In genomic region chr11:33161120-33162005, GRCh38 we compare ENCODE assay signal across 1 cellular context.
TF ChIP-seq lines count a peak whose summit lies in the region.

Gene CSTF3, minus strand, starts transcription at chr11:33161480. Its CDS starts 155 bp downstream, at chr11:33161325.

TF ChIP-seq in SK-N-SH, 30 proteins besides CTCF, POLR2A, EP300 and RAD21 (continued from another document):
- TF ChIP-seq REST (IDR thresholded peaks at IDR 0.05; ENCODE audit: low read depth, low read length) (peak; percentile 35; the same call in 1 of the 2 replicates), YY1 (IDR thresholded peaks at IDR 0.05; ENCODE audit: low read depth) (peak; percentile 97), JUND (IDR thresholded peaks at IDR 0.05) (no peak)
